ENCODE assay signal across 9 cellular contexts in the genomic region with DNA sequence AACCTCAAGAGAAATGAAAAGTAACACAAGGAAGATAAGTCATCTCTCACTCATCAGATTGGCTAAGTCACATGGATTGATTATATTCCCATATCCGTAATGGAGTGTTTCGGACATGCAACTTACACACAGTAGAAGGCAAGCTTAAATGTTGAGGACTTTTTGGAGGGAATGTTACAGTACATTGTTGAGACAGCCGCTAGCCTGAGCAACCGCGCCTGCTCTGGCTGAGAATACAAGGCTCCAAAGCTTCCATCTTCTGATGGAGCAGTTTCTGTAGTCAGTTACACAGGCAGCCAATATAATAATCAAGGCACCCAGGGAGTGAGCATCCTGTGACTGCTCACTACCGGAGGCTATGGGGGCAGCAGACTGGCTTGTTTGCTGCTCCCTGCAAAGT. TPM values are rescaled to one million over a fixed set of nuclear protein-coding genes. Genes with fewer than 3 reads are reported as not detected.
DNase-seq lines count a peak whose midpoint lies in the region; ATAC-seq, FAIRE-seq and TF ChIP-seq lines count a peak whose summit lies in the region.
"Had no signal": no experiment of that assay in that cellular context is flagged by ENCODE, and none has a peak within 500 bp of the region (broad histone marks: within the 10 kb centered on the region; RNA-seq: fewer than 3 reads in every experiment).

No MANE protein-coding gene starts in this region.

- H3K9me3 ChIP-seq in ES-I3 (ENCODE audit: control insufficient read depth, insufficient read depth, low read length) (0 out of 2 replicates have a peak, but pooled peaks cover 4% of the 10 kb centered on the region), PC-9 (ENCODE audit: insufficient read depth, low read depth) (no peaks in the 10 kb centered on the region), endothelial cell of umbilical vein (replicated peaks; ENCODE audit: control insufficient read depth, insufficient read depth, low read length) (no peaks in the 10 kb centered on the region)

- POLR2A ChIA-PET in PC-9 (lab: Charles Lee; ENCODE audit: unreplicated experiment) (no interaction called here), endothelial cell of umbilical vein (lab: Charles Lee) (interaction anchor here (0.9 kb wide), 1 partner anchor 9 kb away, joined by 3 read pairs; no protein-coding TSS in a partner anchor)

- CTCF ChIA-PET in PC-9 (lab: Charles Lee) (interaction anchor here (0.6 kb wide), 1 partner anchor 310 kb away, joined by 4 read pairs; no protein-coding TSS in a partner anchor), endothelial cell of umbilical vein (lab: Charles Lee) (interaction anchor here (0.9 to 1.9 kb wide), 12 partner anchors 13 to 399 kb away, joined by 3 to 6 read pairs (median 3); a partner anchor contains a TSS)

- H3K27ac ChIP-seq in PC-9: peak overlapping the region; percentile 53; the same call in 1 of the 2 replicates
- peak overlapping the region; percentile 67 for H3K27ac ChIP-seq in endothelial cell of umbilical vein (ENCODE audit: insufficient read depth, low read depth, low read length)
- no peak overlapping the region for H3K27ac ChIP-seq in rectal smooth muscle tissue (ENCODE audit: low read depth, low read length)

- no peaks in the 10 kb centered on the region for H3K9me2 ChIP-seq in PC-9 (ENCODE audit: insufficient read depth)

- peak overlapping the region; percentile 71 for H3K4me3 ChIP-seq in PC-9
- peak overlapping the region in 1 of 3 experiments; percentile 52 for H3K4me3 ChIP-seq in endothelial cell of umbilical vein (replicated peaks in 1 of 3; ENCODE audit: insufficient read depth in 1 of 3, low read depth in 1 of 3, low read length in 3 of 3)
- peak overlapping the region; percentile 86 for H3K4me3 ChIP-seq in rectal smooth muscle tissue (ENCODE audit: low read length)

- TF ChIP-seq CTCF in PC-9 (conservative IDR thresholded peaks at IDR 0.05) (no peak), endothelial cell of umbilical vein (IDR thresholded peaks at IDR 0.05; ENCODE audit: extremely low read depth in 1 of 2, insufficient read depth in 1 of 2, low read depth in 1 of 2, low read length in 2 of 2) (no peak)

- H4K20me1 ChIP-seq in PC-9 (ENCODE audit: insufficient read depth): no peaks in the 10 kb centered on the region
- no peaks in the 10 kb centered on the region for H4K20me1 ChIP-seq in endothelial cell of umbilical vein (replicated peaks; ENCODE audit: control insufficient read depth, extremely low read depth, insufficient read depth, low read length)

- H3K79me2 ChIP-seq in PC-9 (ENCODE audit: low read depth) (no peaks in the 10 kb centered on the region), endothelial cell of umbilical vein (ENCODE audit: control insufficient read depth, insufficient read depth, low read length) (peaks cover 2% of the 10 kb centered on the region)

- no peak for FAIRE-seq in endothelial cell of umbilical vein (lab: Jason Lieb, UNC)

- peaks cover 4% of the 10 kb centered on the region; the same call in 1 of the 2 replicates for H3K4me1 ChIP-seq in ES-I3 (ENCODE audit: insufficient read depth, low read length)
- H3K4me1 ChIP-seq in PC-9 (replicated peaks; ENCODE audit: insufficient read depth): peaks cover 8% of the 10 kb centered on the region
- peaks cover 13% of the 10 kb centered on the region for H3K4me1 ChIP-seq in endothelial cell of umbilical vein (ENCODE audit: control insufficient read depth, extremely low read depth, insufficient read depth, low read length)
- H3K4me1 ChIP-seq in rectal smooth muscle tissue (ENCODE audit: control insufficient read depth, insufficient read depth, low read length): peaks cover 2% of the 10 kb centered on the region

- DNase-seq in PC-9 (no peak), endothelial cell of umbilical vein (ENCODE audit: low read depth, low spot score) (peak; percentile 51), NCI-H774 (lab: John Stamatoyannopoulos, UW) (no peak), NCI-H187 treated with DMSO at 0.1 percent for 48 hours (lab: John Stamatoyannopoulos, UW) (no peak), dedifferentiated amniotic fluid mesenchymal stem cell (ENCODE audit: extremely low spot score) (no peak)
- DNase-seq: kidney glomerular epithelial cell had no signal

- no peaks in the 10 kb centered on the region for H3K36me3 ChIP-seq in ES-I3 (ENCODE audit: insufficient read depth, low read length)
- H3K36me3 ChIP-seq in PC-9 (ENCODE audit: low read depth): no peaks in the 10 kb centered on the region
- H3K36me3 ChIP-seq in endothelial cell of umbilical vein (ENCODE audit: control insufficient read depth in 2 of 2, extremely low read depth in 1 of 2, insufficient read depth in 2 of 2, low read length in 2 of 2): no peaks in the 10 kb centered on the region
- H3K36me3 ChIP-seq in rectal smooth muscle tissue (ENCODE audit: control insufficient read depth, insufficient read depth, low read length): no peaks in the 10 kb centered on the region

- no peaks in the 10 kb centered on the region for H3K27me3 ChIP-seq in PC-9 (ENCODE audit: insufficient read depth, low read depth)
- H3K27me3 ChIP-seq in endothelial cell of umbilical vein (ENCODE audit: control insufficient read depth in 2 of 2, insufficient read depth in 2 of 2, low read length in 2 of 2): no peaks in the 10 kb centered on the region
- H3K27me3 ChIP-seq in rectal smooth muscle tissue (ENCODE audit: control insufficient read depth, insufficient read depth, low read length): no peaks in the 10 kb centered on the region

- dilution Hi-C loops in endothelial cell of umbilical vein (cut with MboI; ENCODE audit: extremely low pct_ligation_motif_present, low sequenced_read_pairs): no loop called here

- H2AFZ ChIP-seq in PC-9 (peak overlapping the region; percentile 99), endothelial cell of umbilical vein (ENCODE audit: low read depth, low read length) (peak overlapping the region; percentile 45)

- BruUV-seq in PC-9 (replicated peaks; lab: Mats Ljungman, UMichigan) (no TSS peak), endothelial cell of umbilical vein (replicated peaks; lab: Mats Ljungman, UMichigan) (TSS peak; percentile 69)

- no peak for TF ChIP-seq POLR2A in endothelial cell of umbilical vein (IDR thresholded peaks at IDR 0.05; ENCODE audit: low read depth, low read length)

- H3K4me2 ChIP-seq in PC-9: peak overlapping the region; percentile 95
- H3K4me2 ChIP-seq in endothelial cell of umbilical vein (ENCODE audit: insufficient read depth, low read length): peak overlapping the region; percentile 75

- H3K9ac ChIP-seq in ES-I3 (ENCODE audit: low read depth, low read length) (peak overlapping the region; percentile 76; the same call in 1 of the 2 replicates), endothelial cell of umbilical vein (replicated peaks; ENCODE audit: extremely low read depth, insufficient read depth, low read length) (peak overlapping the region; percentile 75), rectal smooth muscle tissue (ENCODE audit: low read length) (no peak overlapping the region)

- peaks cover 14% of the 10 kb centered on the region; the same call in 1 of the 2 replicates for H3F3A ChIP-seq in PC-9 (ENCODE audit: insufficient read depth, low read depth)

- intact Hi-C loops in PC-9 (cut with micrococcal nuclease; ENCODE audit: unreplicated experiment) (loop anchor here (2.0 kb wide), 1 partner anchor 40 kb away; a partner anchor contains a TSS), endothelial cell of umbilical vein (cut with micrococcal nuclease) (loop anchor here (1.0 to 10.0 kb wide), 2 partner anchors 41 to 178 kb away; a partner anchor contains a TSS)

- H3K9me1 ChIP-seq in endothelial cell of umbilical vein (replicated peaks; ENCODE audit: control insufficient read depth, extremely low read depth, insufficient read depth, low read length): no peaks in the 10 kb centered on the region

- no peak for ATAC-seq in HG03045 (IDR thresholded peaks at IDR 0.05; ENCODE audit: unreplicated experiment)

TF ChIP-seq in endothelial cell of umbilical vein, 7 proteins besides CTCF, POLR2A, EP300 and RAD21:
- no peak for TF ChIP-seq MYC (IDR thresholded peaks at IDR 0.05; ENCODE audit: low read depth, low read length)
- TF ChIP-seq, protein P1, sequence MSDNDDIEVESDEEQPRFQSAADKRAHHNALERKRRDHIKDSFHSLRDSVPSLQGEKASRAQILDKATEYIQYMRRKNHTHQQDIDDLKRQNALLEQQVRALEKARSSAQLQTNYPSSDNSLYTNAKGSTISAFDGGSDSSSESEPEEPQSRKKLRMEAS (IDR thresholded peaks at IDR 0.05; ENCODE audit: insufficient read depth, insufficient read length): no peak
- no peak for TF ChIP-seq JUN (IDR thresholded peaks at IDR 0.05; ENCODE audit: borderline replicate concordance, insufficient read depth, insufficient read length, low read depth)
- TF ChIP-seq POLR2AphosphoS5 (IDR thresholded peaks at IDR 0.05; ENCODE audit: insufficient read depth, low read depth, low read length): no peak
- no peak for TF ChIP-seq EZH2 (IDR thresholded peaks at IDR 0.05; ENCODE audit: borderline replicate concordance, low read depth, low read length, severe bottlenecking)
- TF ChIP-seq FOS (IDR thresholded peaks at IDR 0.05; ENCODE audit: borderline replicate concordance, insufficient read depth, low read length): no peak
- no peak for TF ChIP-seq GATA2 (IDR thresholded peaks at IDR 0.05; ENCODE audit: insufficient read depth, insufficient read length, low read depth, low read length)

RNA-seq across cellular contexts. Expression of a gene that starts 1.0 kb away (rescaled TPM):
- 8.4 and 8.7 TPM in 2 replicates for total RNA-seq in PC-9 (2021)
- 13.9 and 18.8 TPM in 2 replicates for total RNA-seq in endothelial cell of umbilical vein
- polyA plus RNA-seq in endothelial cell of umbilical vein: 36.6 and 39.0 TPM in 2 replicates
- polyA plus RNA-seq in endothelial cell of umbilical vein (2011; cell fraction: cytosol; rRNA removed): 37.7 and 41.6 TPM in 2 replicates
- polyA plus RNA-seq in endothelial cell of umbilical vein (2011; cell fraction: nucleus; rRNA removed): 17.0 and 22.6 TPM in 2 replicates
- 25.8 and 27.9 TPM in 2 replicates for polyA plus RNA-seq in endothelial cell of umbilical vein (2012)
- 37.0 and 39.4 TPM in 2 replicates for polyA minus RNA-seq in endothelial cell of umbilical vein
- polyA minus RNA-seq in endothelial cell of umbilical vein (2011; cell fraction: cytosol; rRNA and poly(A)+ RNA removed): 1.4 TPM
- polyA minus RNA-seq in endothelial cell of umbilical vein (2011; cell fraction: nucleus; rRNA and poly(A)+ RNA removed): 8.8 and 9.0 TPM in 2 replicates

RNA-seq across cellular contexts. Expression of a gene that starts 40.3 kb away (rescaled TPM):
- total RNA-seq in PC-9 (2021) (11.0 and 11.7 TPM in 2 replicates), endothelial cell of umbilical vein (9.1 and 13.7 TPM in 2 replicates)
- 1.6 and 2.4 TPM in 2 replicates for polyA plus RNA-seq in endothelial cell of umbilical vein
- 3.4 and 4.0 TPM in 2 replicates for polyA plus RNA-seq in endothelial cell of umbilical vein (2011; cell fraction: cytosol; rRNA removed)
- polyA plus RNA-seq in endothelial cell of umbilical vein (2011; cell fraction: nucleus; rRNA removed): 15.5 and 18.5 TPM in 2 replicates
- 5.8 and 7.7 TPM in 2 replicates for polyA plus RNA-seq in endothelial cell of umbilical vein (2012)
- 5.6 and 6.0 TPM in 2 replicates for polyA minus RNA-seq in endothelial cell of umbilical vein
- 1.6 TPM for polyA minus RNA-seq in endothelial cell of umbilical vein (2011; cell fraction: cytosol; rRNA and poly(A)+ RNA removed)
- 18.9 and 21.0 TPM in 2 replicates for polyA minus RNA-seq in endothelial cell of umbilical vein (2011; cell fraction: nucleus; rRNA and poly(A)+ RNA removed)
